In genomic region chrX:109281478-109282275, GRCh38 we compare ENCODE assay signal across 11 cellular contexts.
DNase-seq lines count a peak whose midpoint lies in the region; ATAC-seq and TF ChIP-seq lines count a peak whose summit lies in the region.
"Had no signal": no experiment of that assay in that cellular context is flagged by ENCODE, and none has a peak within 500 bp of the region (broad histone marks: within the 10 kb centered on the region; RNA-seq: fewer than 3 reads in every experiment).

No MANE protein-coding gene starts in this region.

- no peak overlapping the region for H3K27ac Mint-ChIP-seq in stimulated activated naive B cell treated with anti-CD40 and anti-IgM and Interleukin-4, amounts not matched to agents 10 μg/mL and 1 μg/mL and 100 μg/mL, for 72 hours

- TF ChIP-seq CTCF in lower leg skin (IDR thresholded peaks at IDR 0.05): no peak

- H3K36me3 Mint-ChIP-seq in stimulated activated naive B cell treated with anti-CD40 and anti-IgM and Interleukin-4, amounts not matched to agents 10 μg/mL and 1 μg/mL and 100 μg/mL, for 72 hours: no peaks in the 10 kb centered on the region

- H3K27me3 Mint-ChIP-seq in stimulated activated naive B cell treated with anti-CD40 and anti-IgM and Interleukin-4, amounts not matched to agents 10 μg/mL and 1 μg/mL and 100 μg/mL, for 72 hours: no peaks in the 10 kb centered on the region
- H3K27me3 Mint-ChIP-seq: central memory CD8-positive, alpha-beta T cell had no signal

- H3K27ac ChIP-seq in SJCRH30: no peak overlapping the region
- H3K27ac ChIP-seq: VCaP had no signal

- peaks cover 0 to 1% of the 10 kb centered on the region in 2 donors for H3K9me3 Mint-ChIP-seq in stimulated activated naive B cell treated with anti-CD40 and anti-IgM and Interleukin-4, amounts not matched to agents 10 μg/mL and 1 μg/mL and 100 μg/mL, for 72 hours
- H3K9me3 Mint-ChIP-seq: central memory CD8-positive, alpha-beta T cell had no signal

- H3K36me3 ChIP-seq in H7 (replicated peaks; ENCODE audit: control insufficient read depth, insufficient read depth, low read length) (no peaks in the 10 kb centered on the region), SJCRH30 (no peaks in the 10 kb centered on the region)

- ATAC-seq in GM18519 (IDR thresholded peaks at IDR 0.05; ENCODE audit: low FRiP score, unreplicated experiment): peak; percentile 70
- ATAC-seq in stimulated activated naive B cell treated with anti-CD40 and anti-IgM and Interleukin-4, amounts not matched to agents 10 μg/mL and 1 μg/mL and 100 μg/mL, for 72 hours (replicated peaks): no peak

- H3K4me3 Mint-ChIP-seq in stimulated activated naive B cell treated with anti-CD40 and anti-IgM and Interleukin-4, amounts not matched to agents 10 μg/mL and 1 μg/mL and 100 μg/mL, for 72 hours: no peak overlapping the region
- H3K4me3 Mint-ChIP-seq: central memory CD8-positive, alpha-beta T cell had no signal

- H3K27me3 ChIP-seq in H7 (ENCODE audit: control insufficient read depth, insufficient read depth, low read length): no peaks in the 10 kb centered on the region
- no peaks in the 10 kb centered on the region for H3K27me3 ChIP-seq in SJCRH30

- peak; percentile 8 for DNase-seq in H7
- DNase-seq in Kasumi-1 (lab: John Stamatoyannopoulos, UW): peak; percentile 70 to 76
- DNase-seq in left kidney (ENCODE audit: low read depth, low spot score): peak; percentile 35
- no peak for DNase-seq in lower leg skin (ENCODE audit: low spot score in 2 of 2)
- no peak for DNase-seq in SJCRH30
- DNase-seq in stimulated activated naive B cell treated with anti-CD40 and anti-IgM and Interleukin-4, amounts not matched to agents 10 μg/mL and 1 μg/mL and 100 μg/mL, for 72 hours: no peak
- no peak for DNase-seq in central memory CD4-positive, alpha-beta T cell
- DNase-seq: stimulated activated CD4-positive, alpha-beta T cell treated with anti-CD3 and anti-CD28 coated beads, Interleukin-2, amount 100 ng/mL, for 48 hours had no signal

- H3K4me3 ChIP-seq in H7 (ENCODE audit: insufficient read depth, low read depth, low read length) (no peak overlapping the region), lower leg skin (ENCODE audit: low read depth, poor library complexity, severe bottlenecking) (no peak overlapping the region), SJCRH30 (no peak overlapping the region)

- H3K4me1 Mint-ChIP-seq in stimulated activated naive B cell treated with anti-CD40 and anti-IgM and Interleukin-4, amounts not matched to agents 10 μg/mL and 1 μg/mL and 100 μg/mL, for 72 hours: no peaks in the 10 kb centered on the region
- H3K4me1 Mint-ChIP-seq: central memory CD8-positive, alpha-beta T cell had no signal

- no peaks in the 10 kb centered on the region for H3K4me1 ChIP-seq in SJCRH30

- WGBS in lower leg skin, 2 donors: 16 to 20% methylated on average over 3 of the region's 3 CpGs

- intact Hi-C loops in lower leg skin (cut with DNase I; ENCODE audit: low total_unique reads): no loop called here

- H3K9me3 ChIP-seq in SJCRH30 (replicated peaks): no peaks in the 10 kb centered on the region

- TF ChIP-seq POLR2A in lower leg skin (IDR thresholded peaks at IDR 0.05): no peak

Comparison
In these comparisons a context has a peak if more than half of its experiments do, and no peak if none do; other contexts are left out.
1. DNase-seq: peak in H7 (single experiment), Kasumi-1 (2 of 2) and left kidney (single experiment); none in lower leg skin (0 of 2), SJCRH30 (0 of 2), stimulated activated naive B cell treated with anti-CD40 and anti-IgM and Interleukin-4, amounts not matched to agents 10 μg/mL and 1 μg/mL and 100 μg/mL, for 72 hours (single experiment) and central memory CD4-positive, alpha-beta T cell (single experiment).